26 cellular contexts compared by ENCODE assay signal in genomic region chr2:118374974-118375745, GRCh38.
DNase-seq lines count a peak whose midpoint lies in the region; ATAC-seq, FAIRE-seq and TF ChIP-seq lines count a peak whose summit lies in the region.
"Had no signal": no experiment of that assay in that cellular context is flagged by ENCODE, and none has a peak within 500 bp of the region (broad histone marks: within the 10 kb centered on the region; RNA-seq: fewer than 3 reads in every experiment).

No MANE protein-coding gene starts in this region.

- H3K79me2 ChIP-seq in HepG2 (ENCODE audit: insufficient read depth, low read length), result no peaks in the 10 kb centered on the region

- 6% methylated on average over 4 of the region's 4 CpGs for WGBS in HepG2 (ENCODE audit: low lambda C conversion rate)
- 34% methylated on average over 3 of the region's 4 CpGs for WGBS in right lobe of liver (ENCODE audit: insufficient coverage, low coverage, low lambda C conversion rate, missing lambda C conversion rate)

- intact Hi-C loops in HepG2 (cut with micrococcal nuclease; ENCODE audit: unreplicated experiment), result no loop called here
- intact Hi-C loops in right lobe of liver (cut with DNase I), result no loop called here

- TF ChIP-seq EP300 in HepG2 (IDR thresholded peaks at IDR 0.05; ENCODE audit: low read depth in 2 of 2, low read length in 2 of 2) (no peak), HepG2 (CRISPR knock-in tag; IDR thresholded peaks at IDR 0.05; ENCODE audit: borderline replicate concordance) (no peak)

- no peak for FAIRE-seq in HepG2 (lab: Jason Lieb, UNC)
- FAIRE-seq: GM12891 had no signal

- H3K27ac Mint-ChIP-seq in activated T-cell treated with anti-CD3 and anti-CD28 coated beads, Interleukin-2, amount 50 U/mL, for 24 hours, result no peak overlapping the region
- H3K27ac Mint-ChIP-seq: CD4-positive, CD25-positive, alpha-beta regulatory T cell had no signal

- no peaks in the 10 kb centered on the region for H3K36me3 Mint-ChIP-seq in activated T-cell treated with anti-CD3 and anti-CD28 coated beads, Interleukin-2, amount 50 U/mL, for 24 hours (ENCODE audit: low read depth)
- H3K36me3 Mint-ChIP-seq: CD4-positive, CD25-positive, alpha-beta regulatory T cell had no signal

- no peak overlapping the region for H3K4me2 ChIP-seq in HepG2 (ENCODE audit: low read depth, low read length)
- H3K4me2 ChIP-seq: BLaER1 had no signal

- DNase-seq in HepG2 (ENCODE audit: low spot score) (no peak), right lobe of liver (no peak), adipocyte (ENCODE audit: low read depth) (peak; percentile 6), fibroblast of peridontal ligament (ENCODE audit: extremely low read depth) (peak; percentile 5)
- DNase-seq in stimulated activated CD4-positive, alpha-beta T cell treated with anti-CD3 and anti-CD28 coated beads, Interleukin-12 subunit alpha, Interleukin-12 subunit beta, amount 100 ng/mL, for 4 hours, result no peak
- no peak for DNase-seq in activated T-cell treated with anti-CD3 and anti-CD28 coated beads, Interleukin-2, amount 50 U/mL, for 24 hours
- DNase-seq: CD4-positive, CD25-positive, alpha-beta regulatory T cell; EL; GDM1; GOT3; Karpas-422; NCI-H1092; NCI-H1417 treated with DMSO at 0.1 percent for 48 hours; NCI-H1694 treated with DMSO at 0.1 percent for 48 hours; NCI-H2081; NCI-H2227 treated with DMSO at 0.1 percent for 48 hours; NCI-H526 treated with DMSO at 0.1 percent for 48 hours; SHP77 had no signal

- peaks cover 30% of the 10 kb centered on the region for H3K27me3 Mint-ChIP-seq in activated T-cell treated with anti-CD3 and anti-CD28 coated beads, Interleukin-2, amount 50 U/mL, for 24 hours

- H3K9me3 ChIP-seq in HepG2 (ENCODE audit: low read length) (no peaks in the 10 kb centered on the region), right lobe of liver (no peaks in the 10 kb centered on the region), adipocyte (ENCODE audit: control insufficient read depth, low read length) (no peaks in the 10 kb centered on the region)
- H3K9me3 ChIP-seq: BLaER1 had no signal

- TF ChIP-seq POLR2A in HepG2 (IDR thresholded peaks at IDR 0.05; ENCODE audit: insufficient read depth in 1 of 2, low read depth in 2 of 2, low read length in 2 of 2) (no peak), right lobe of liver (IDR thresholded peaks at IDR 0.05) (no peak)

- no peak overlapping the region for H2AFZ ChIP-seq in HepG2 (ENCODE audit: low read length)

- ATAC-seq in HepG2 (no peak), right lobe of liver (no peak), GM21515 (IDR thresholded peaks at IDR 0.05; ENCODE audit: unreplicated experiment) (no peak), HG02588 (IDR thresholded peaks at IDR 0.05; ENCODE audit: unreplicated experiment) (no peak)
- ATAC-seq: HCT116, Panc1 had no signal

- no peaks in the 10 kb centered on the region for H3K9me3 Mint-ChIP-seq in activated T-cell treated with anti-CD3 and anti-CD28 coated beads, Interleukin-2, amount 50 U/mL, for 24 hours

- TF ChIP-seq CTCF in HepG2 (CRISPR knock-in tag; IDR thresholded peaks at IDR 0.05) (no peak), right lobe of liver (IDR thresholded peaks at IDR 0.05) (no peak)

- H3K4me1 Mint-ChIP-seq in activated T-cell treated with anti-CD3 and anti-CD28 coated beads, Interleukin-2, amount 50 U/mL, for 24 hours (ENCODE audit: low read depth), result no peaks in the 10 kb centered on the region
- H3K4me1 Mint-ChIP-seq: CD4-positive, CD25-positive, alpha-beta regulatory T cell had no signal

- CTCF ChIA-PET in HepG2 (lab: Yijun Ruan, JAX; ENCODE audit: low intra/inter-chr PET ratio, low total read pairs), result no interaction called here

- H3K4me3 ChIP-seq in HepG2 (replicated peaks in 1 of 3; ENCODE audit: insufficient read depth in 1 of 3, low read depth in 2 of 3, low read length in 3 of 3) (no peak overlapping the region), right lobe of liver (no peak overlapping the region), adipocyte (ENCODE audit: low read length) (no peak overlapping the region)
- H3K4me3 ChIP-seq: BLaER1 had no signal

- POLR2A ChIA-PET in HepG2 (lab: Yijun Ruan, JAX), result no interaction called here

- no TSS peak for BruUV-seq in HepG2 (replicated peaks; lab: Mats Ljungman, UMichigan)

- in situ Hi-C loops in HepG2 (cut with HindIII; ENCODE audit: extremely low pct_ligation_motif_present, low pct_unique_long_range_greater_than_20kb), result loop anchor here (5.0 kb wide), 1 partner anchor 482 kb away; no protein-coding TSS in a partner anchor

- H4K20me1 ChIP-seq in HepG2 (ENCODE audit: insufficient read depth, low read length), result no peaks in the 10 kb centered on the region
- H4K20me1 ChIP-seq: BLaER1 had no signal

- H3K9ac ChIP-seq in HepG2 (ENCODE audit: insufficient read depth, low read depth, low read length), result no peak overlapping the region
- H3K9ac ChIP-seq in adipocyte (ENCODE audit: low read length), result no peak overlapping the region
- H3K9ac ChIP-seq: BLaER1 had no signal

- H3K27ac ChIP-seq in HepG2 (ENCODE audit: extremely low read length, insufficient read depth, low read length) (no peak overlapping the region), right lobe of liver (no peak overlapping the region)
- H3K27ac ChIP-seq: 22Rv1, BLaER1, RWPE1 had no signal

- H3K36me3 ChIP-seq in HepG2 (replicated peaks in 1 of 2; ENCODE audit: control insufficient read depth in 1 of 2, insufficient read depth in 2 of 2, low read length in 2 of 2) (no peaks in the 10 kb centered on the region), right lobe of liver (no peaks in the 10 kb centered on the region), adipocyte (ENCODE audit: control insufficient read depth, insufficient read depth, low read length, severe bottlenecking) (no peaks in the 10 kb centered on the region)
- H3K36me3 ChIP-seq: BLaER1 had no signal

- H3K4me3 Mint-ChIP-seq in activated T-cell treated with anti-CD3 and anti-CD28 coated beads, Interleukin-2, amount 50 U/mL, for 24 hours, result no peak overlapping the region
- H3K4me3 Mint-ChIP-seq: CD4-positive, CD25-positive, alpha-beta regulatory T cell had no signal

- H3K27me3 ChIP-seq in HepG2 (ENCODE audit: control insufficient read depth in 1 of 2, insufficient read depth in 2 of 2, low read length in 2 of 2), result no peaks in the 10 kb centered on the region; a peak in 3 of 5 replicates
- no peaks in the 10 kb centered on the region for H3K27me3 ChIP-seq in right lobe of liver
- H3K27me3 ChIP-seq in adipocyte (replicated peaks; ENCODE audit: control insufficient read depth, insufficient read depth, low read length), result no peaks in the 10 kb centered on the region
- H3K27me3 ChIP-seq: BLaER1 had no signal

- no peak for TF ChIP-seq RAD21 in HepG2 (CRISPR knock-in tag; IDR thresholded peaks at IDR 0.05)

- H3K4me1 ChIP-seq in HepG2 (ENCODE audit: insufficient read depth, low read length) (no peaks in the 10 kb centered on the region), right lobe of liver (no peaks in the 10 kb centered on the region), adipocyte (ENCODE audit: control insufficient read depth, insufficient read depth, low read length) (peaks cover 27% of the 10 kb centered on the region)
- H3K4me1 ChIP-seq: BLaER1 had no signal

TF ChIP-seq in HepG2, 621 proteins besides CTCF, POLR2A, EP300 and RAD21:
- TF ChIP-seq NR1H2 (CRISPR knock-in tag; IDR thresholded peaks at IDR 0.05; ENCODE audit: borderline replicate concordance, low read depth) (no peak), CEBPB (IDR thresholded peaks at IDR 0.05; ENCODE audit: borderline replicate concordance, low read depth, low read length) (peak; percentile 72; the same call in 1 of the 2 replicates), ATF7 (IDR thresholded peaks at IDR 0.05) (peak; percentile 59), ATF7 (CRISPR knock-in tag; IDR thresholded peaks at IDR 0.05) (no peak)
TF ChIP-seq in HepG2: peak in this region for 2.

Comparison
In these comparisons a context has a peak if more than half of its experiments do, and no peak if none do; other contexts are left out.
1. DNase-seq: peak in adipocyte (single experiment) and fibroblast of peridontal ligament (single experiment); none in HepG2 (single experiment), right lobe of liver (0 of 3), stimulated activated CD4-positive, alpha-beta T cell treated with anti-CD3 and anti-CD28 coated beads, Interleukin-12 subunit alpha, Interleukin-12 subunit beta, amount 100 ng/mL, for 4 hours (single experiment) and activated T-cell treated with anti-CD3 and anti-CD28 coated beads, Interleukin-2, amount 50 U/mL, for 24 hours (single experiment).